In genomic region chrX:11932423-11932822, GRCh38 we compare ENCODE assay signal across 29 cellular contexts.
"Had no signal": no experiment of that assay in that cellular context is flagged by ENCODE, and none has a peak within 500 bp of the region (broad histone marks: within the 10 kb centered on the region; RNA-seq: fewer than 3 reads in every experiment).

No MANE protein-coding gene starts in this region.

- H3K4me1 ChIP-seq: stomach, suprapubic skin, testis, thyroid gland, tibial artery, tibial nerve, transverse colon, upper lobe of left lung, upper lobe of right lung, uterus, vagina had no signal

- FAIRE-seq: urothelium cell line had no signal

- H3K4me3 Mint-ChIP-seq: stimulated activated effector memory CD8-positive, alpha-beta T cell treated with anti-CD3 and anti-CD28 coated beads, Interleukin-12 subunit alpha, Interleukin-12 subunit beta, amount 100 ng/mL, for 72 hours; stimulated activated memory B cell treated with anti-CD40 and anti-IgM and Interleukin-4, amounts not matched to agents 10 μg/mL and 1 μg/mL and 100 μg/mL, for 72 hours; stimulated activated naive B cell treated with anti-CD40 and anti-IgM and Interleukin-4, amounts not matched to agents 10 μg/mL and 1 μg/mL and 100 μg/mL, for 72 hours; stimulated activated naive CD8-positive, alpha-beta T cell treated with anti-CD3 and anti-CD28 coated beads, Interleukin-15, amount 100 ng/mL, for 72 hours; stimulated activated naive CD8-positive, alpha-beta T cell treated with anti-CD3 and anti-CD28 coated beads, Interleukin-15, Interleukin-2, amounts not matched to agents 100 ng/mL and 50 ng/mL, for 24 hours; type B pancreatic cell had no signal

- H3K27me3 Mint-ChIP-seq: stimulated activated memory B cell treated with anti-CD40 and anti-IgM and Interleukin-4, amounts not matched to agents 10 μg/mL and 1 μg/mL and 100 μg/mL, for 72 hours; stimulated activated naive CD8-positive, alpha-beta T cell treated with anti-CD3 and anti-CD28 coated beads, Interleukin-15, amount 100 ng/mL, for 72 hours; stimulated activated naive CD8-positive, alpha-beta T cell treated with anti-CD3 and anti-CD28 coated beads, Interleukin-15, Interleukin-2, amounts not matched to agents 100 ng/mL and 50 ng/mL, for 24 hours; type B pancreatic cell had no signal

- H3K27ac Mint-ChIP-seq: stimulated activated effector memory CD8-positive, alpha-beta T cell treated with anti-CD3 and anti-CD28 coated beads, Interleukin-12 subunit alpha, Interleukin-12 subunit beta, amount 100 ng/mL, for 72 hours; stimulated activated memory B cell treated with anti-CD40 and anti-IgM and Interleukin-4, amounts not matched to agents 10 μg/mL and 1 μg/mL and 100 μg/mL, for 72 hours; stimulated activated naive B cell treated with anti-CD40 and anti-IgM and Interleukin-4, amounts not matched to agents 10 μg/mL and 1 μg/mL and 100 μg/mL, for 72 hours; stimulated activated naive CD8-positive, alpha-beta T cell treated with anti-CD3 and anti-CD28 coated beads, Interleukin-15, amount 100 ng/mL, for 72 hours; stimulated activated naive CD8-positive, alpha-beta T cell treated with anti-CD3 and anti-CD28 coated beads, Interleukin-15, Interleukin-2, amounts not matched to agents 100 ng/mL and 50 ng/mL, for 24 hours; type B pancreatic cell had no signal

- H3K27ac ChIP-seq: stomach, suprapubic skin, testis, thoracic aorta, thyroid gland, tibial artery, tibial nerve, transverse colon, upper lobe of left lung, upper lobe of right lung, uterus, vagina had no signal

- DNase-seq: stimulated activated CD4-positive, alpha-beta T cell treated with anti-CD3 and anti-CD28 coated beads, Interleukin-2, amount 100 ng/mL, for 48 hours; stimulated activated CD4-positive, alpha-beta T cell treated with anti-CD3 and anti-CD28 coated beads, Interleukin-4, amount 100 ng/mL, for 1 hour; stimulated activated CD4-positive, alpha-beta T cell treated with anti-CD3 and anti-CD28 coated beads, Interleukin-4, amount 100 ng/mL, for 24 hours; stimulated activated CD4-positive, alpha-beta T cell treated with anti-CD3 and anti-CD28 coated beads, Interleukin-4, amount 100 ng/mL, for 4 hours; stimulated activated CD8-positive, alpha-beta memory T cell treated with anti-CD3 and anti-CD28 coated beads, Interleukin-4, amount 100 ng/mL, for 48 hours; stimulated activated naive B cell treated with anti-CD40 and anti-IgM and Interleukin-4, amounts not matched to agents 10 μg/mL and 1 μg/mL and 100 μg/mL, for 72 hours; stimulated activated naive CD4-positive, alpha-beta T cell; stimulated activated naive CD4-positive, alpha-beta T cell treated with Interleukin-2 at 50 U/mL for 16 hours; stimulated activated naive CD8-positive, alpha-beta T cell treated with anti-CD3 and anti-CD28 coated beads, Interleukin-15, amount 100 ng/mL, for 72 hours; stimulated activated naive CD8-positive, alpha-beta T cell treated with anti-CD3 and anti-CD28 coated beads, Interleukin-15, Interleukin-2, amounts not matched to agents 100 U/mL and 50 U/mL, for 24 hours; stomach; substantia nigra; testis; thyroid gland; tibial artery; transverse colon; trophoblast cell; upper lobe of left lung; upper lobe of right lung; uterus had no signal

- H3K27me3 ChIP-seq: stomach, suprapubic skin, testis, thyroid gland, tibial artery, tibial nerve, transverse colon, upper lobe of left lung, upper lobe of right lung, uterus, vagina had no signal

- H3K9me3 Mint-ChIP-seq: stimulated activated effector memory CD8-positive, alpha-beta T cell treated with anti-CD3 and anti-CD28 coated beads, Interleukin-12 subunit alpha, Interleukin-12 subunit beta, amount 100 ng/mL, for 72 hours had no signal

- H3K36me3 Mint-ChIP-seq: stimulated activated effector memory CD8-positive, alpha-beta T cell treated with anti-CD3 and anti-CD28 coated beads, Interleukin-12 subunit alpha, Interleukin-12 subunit beta, amount 100 ng/mL, for 72 hours; stimulated activated memory B cell treated with anti-CD40 and anti-IgM and Interleukin-4, amounts not matched to agents 10 μg/mL and 1 μg/mL and 100 μg/mL, for 72 hours; stimulated activated naive B cell treated with anti-CD40 and anti-IgM and Interleukin-4, amounts not matched to agents 10 μg/mL and 1 μg/mL and 100 μg/mL, for 72 hours; type B pancreatic cell had no signal

- H3K4me1 Mint-ChIP-seq: stimulated activated effector memory CD8-positive, alpha-beta T cell treated with anti-CD3 and anti-CD28 coated beads, Interleukin-12 subunit alpha, Interleukin-12 subunit beta, amount 100 ng/mL, for 72 hours; stimulated activated memory B cell treated with anti-CD40 and anti-IgM and Interleukin-4, amounts not matched to agents 10 μg/mL and 1 μg/mL and 100 μg/mL, for 72 hours; stimulated activated naive B cell treated with anti-CD40 and anti-IgM and Interleukin-4, amounts not matched to agents 10 μg/mL and 1 μg/mL and 100 μg/mL, for 72 hours; stimulated activated naive CD8-positive, alpha-beta T cell treated with anti-CD3 and anti-CD28 coated beads, Interleukin-15, amount 100 ng/mL, for 72 hours had no signal

- H3K9me3 ChIP-seq: suprapubic skin, testis, thoracic aorta, thyroid gland, tibial artery, tibial nerve, transverse colon, upper lobe of left lung, upper lobe of right lung, uterus, vagina had no signal

- H3K36me3 ChIP-seq: stomach, suprapubic skin, thoracic aorta, thyroid gland, tibial artery, tibial nerve, transverse colon, upper lobe of left lung, upper lobe of right lung, uterus, vagina had no signal

- ATAC-seq: stimulated activated effector memory CD8-positive, alpha-beta T cell treated with anti-CD3 and anti-CD28 coated beads, Interleukin-12 subunit alpha, Interleukin-12 subunit beta, amount 100 ng/mL, for 72 hours; stimulated activated memory B cell treated with anti-CD40 and anti-IgM and Interleukin-4, amounts not matched to agents 10 μg/mL and 1 μg/mL and 100 μg/mL, for 72 hours; stimulated activated naive B cell treated with anti-CD40 and anti-IgM and Interleukin-4, amounts not matched to agents 10 μg/mL and 1 μg/mL and 100 μg/mL, for 72 hours; stimulated activated naive CD8-positive, alpha-beta T cell treated with anti-CD3 and anti-CD28 coated beads, Interleukin-15, amount 100 ng/mL, for 72 hours; stimulated activated naive CD8-positive, alpha-beta T cell treated with anti-CD3 and anti-CD28 coated beads, Interleukin-15, Interleukin-2, amounts not matched to agents 100 U/mL and 50 U/mL, for 24 hours; upper lobe of right lung had no signal

- H3K4me3 ChIP-seq: stomach, suprapubic skin, testis, thoracic aorta, thyroid gland, tibial artery, tibial nerve, transverse colon, upper lobe of left lung, upper lobe of right lung, uterus, vagina had no signal
